8 cellular contexts compared by ENCODE assay signal in the genomic region with DNA sequence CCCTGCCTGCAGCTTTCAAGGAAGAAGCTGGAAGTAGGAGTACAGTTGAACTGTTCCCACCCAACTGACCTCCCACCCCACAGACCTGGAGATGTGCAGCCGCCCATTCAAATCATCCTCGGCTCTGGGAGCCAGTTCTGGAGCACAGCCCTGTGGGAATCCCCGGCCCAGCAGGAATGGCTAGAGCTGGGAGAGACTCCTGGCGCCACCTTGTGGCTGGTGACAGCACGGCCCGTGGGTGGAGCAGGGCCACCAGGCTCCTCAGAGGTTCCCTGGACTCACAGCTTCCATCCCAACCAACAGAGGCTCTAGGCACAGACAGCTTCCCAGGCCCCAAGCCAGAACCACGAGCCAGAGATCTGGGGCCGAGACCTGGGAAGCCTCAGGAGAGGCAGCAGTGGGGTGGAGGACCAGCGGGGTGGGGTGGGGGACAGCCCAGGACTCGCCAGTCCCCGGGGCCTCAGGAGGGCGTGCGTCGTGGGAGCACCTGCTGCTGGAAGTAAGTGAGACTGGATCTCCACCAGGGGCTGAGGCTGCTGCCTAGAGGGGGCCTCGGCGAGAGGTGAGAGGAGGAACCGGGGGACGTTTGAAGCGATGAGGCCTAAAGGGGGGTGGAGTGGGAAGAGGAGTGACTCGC. TPM values are rescaled to one million over a fixed set of nuclear protein-coding genes. Genes with fewer than 3 reads are reported as not detected.
DNase-seq lines count a peak whose midpoint lies in the region; ATAC-seq, FAIRE-seq and TF ChIP-seq lines count a peak whose summit lies in the region.

No MANE protein-coding gene starts in this region.

- 51 to 52% methylated on average over 20 of the region's 20 CpGs for WGBS in pancreas, 2 donors
- 66 to 73% methylated on average over 6 to 15 of the region's 20 CpGs for WGBS in thyroid gland, 2 donors

- no peaks in the 10 kb centered on the region for H4K20me1 ChIP-seq in KMS-11 (ENCODE audit: insufficient read depth)

- H3K36me3 ChIP-seq in KMS-11 (ENCODE audit: insufficient read depth) (no peaks in the 10 kb centered on the region), SJCRH30 (peaks cover 18% of the 10 kb centered on the region; the same call in 1 of the 2 replicates), pancreas (peaks cover 0 to 15% (median 0%) of the 10 kb centered on the region in 3 donors), thyroid gland (peaks cover 14 to 20% of the 10 kb centered on the region in 2 donors)

- ATAC-seq in pancreas (peak; percentile 87 to 98 (median 96)), HG03571 (IDR thresholded peaks at IDR 0.05; ENCODE audit: unreplicated experiment) (no peak)

- no peaks in the 10 kb centered on the region for H3K79me2 ChIP-seq in KMS-11 (ENCODE audit: insufficient read depth, low read depth)

- no peak overlapping the region for H3K4me3 Mint-ChIP-seq in activated naive CD4-positive, alpha-beta T cell treated with anti-CD3 and anti-CD28 coated beads, Interleukin-2, amount 50 U/mL, for 24 hours

- H3K27me3 ChIP-seq in KMS-11 (ENCODE audit: insufficient read depth, low read depth) (no peaks in the 10 kb centered on the region), SJCRH30 (no peaks in the 10 kb centered on the region), pancreas (no peaks in the 10 kb centered on the region), thyroid gland (no peaks in the 10 kb centered on the region)

- no peaks in the 10 kb centered on the region for H3K9me3 Mint-ChIP-seq in activated naive CD4-positive, alpha-beta T cell treated with anti-CD3 and anti-CD28 coated beads, Interleukin-2, amount 50 U/mL, for 24 hours

- H3K4me1 ChIP-seq in KMS-11 (ENCODE audit: low read depth, poor library complexity, severe bottlenecking) (no peaks in the 10 kb centered on the region), SJCRH30 (no peaks in the 10 kb centered on the region), pancreas (no peaks in the 10 kb centered on the region), thyroid gland (peaks cover 0 to 6% of the 10 kb centered on the region in 2 donors)

- intact Hi-C loops in pancreas (cut with DNase I) = loop anchor here in 2 of 3 donors (5.0 to 10.0 kb wide), 3 partner anchors 109 to 379 kb away; no protein-coding TSS in a partner anchor
- intact Hi-C loops in thyroid gland (cut with DNase I) = loop anchor here (5.0 kb wide), 1 partner anchor 111 kb away; no protein-coding TSS in a partner anchor

- peak; percentile 74 for TF ChIP-seq CTCF in KMS-11 (conservative IDR thresholded peaks at IDR 0.05; ENCODE audit: low read depth, low read length)
- TF ChIP-seq CTCF in pancreas (IDR thresholded peaks at IDR 0.05) = peak; percentile 69 to 85 (median 82)
- TF ChIP-seq CTCF in thyroid gland (IDR thresholded peaks at IDR 0.05) = peak; percentile 54 to 95 (median 72)

- H3K27ac Mint-ChIP-seq in activated naive CD4-positive, alpha-beta T cell treated with anti-CD3 and anti-CD28 coated beads, Interleukin-2, amount 50 U/mL, for 24 hours = peak overlapping the region; percentile 80

- TF ChIP-seq POLR2A in thyroid gland (IDR thresholded peaks at IDR 0.05) = no peak

- DNase-seq in Daoy (ENCODE audit: low read depth) (peak; percentile 84), SJCRH30 (peak; percentile 76 to 82), glomerular visceral epithelial cell (ENCODE audit: extremely low spot score) (peak; percentile 79), pancreas (peak; percentile 72 to 97 (median 87)), thyroid gland (peak; percentile 79 to 82)

- no peaks in the 10 kb centered on the region for H3K27me3 Mint-ChIP-seq in activated naive CD4-positive, alpha-beta T cell treated with anti-CD3 and anti-CD28 coated beads, Interleukin-2, amount 50 U/mL, for 24 hours

- peaks cover 4% of the 10 kb centered on the region for H3K4me1 Mint-ChIP-seq in activated naive CD4-positive, alpha-beta T cell treated with anti-CD3 and anti-CD28 coated beads, Interleukin-2, amount 50 U/mL, for 24 hours

- H3K36me3 Mint-ChIP-seq in activated naive CD4-positive, alpha-beta T cell treated with anti-CD3 and anti-CD28 coated beads, Interleukin-2, amount 50 U/mL, for 24 hours = peaks cover 12% of the 10 kb centered on the region

- no peak for FAIRE-seq in pancreas (lab: Jason Lieb, UNC)

- H3K4me2 ChIP-seq in KMS-11 = no peak overlapping the region

- H3K9ac ChIP-seq in KMS-11 = no peak overlapping the region

- H3K4me3 ChIP-seq in KMS-11 (IDR thresholded peaks at IDR 0.05; ENCODE audit: insufficient read depth, low read depth, low read length) (no peak overlapping the region), SJCRH30 (no peak overlapping the region), pancreas (no peak overlapping the region), thyroid gland (replicated peaks in 1 of 3) (no peak overlapping the region)

- no peak overlapping the region for H2AFZ ChIP-seq in KMS-11 (ENCODE audit: low read depth)

- no peaks in the 10 kb centered on the region for H3K9me3 ChIP-seq in SJCRH30 (replicated peaks)
- no peaks in the 10 kb centered on the region for H3K9me3 ChIP-seq in pancreas
- no peaks in the 10 kb centered on the region for H3K9me3 ChIP-seq in thyroid gland

- H3K27ac ChIP-seq in KMS-11 (no peak overlapping the region), SJCRH30 (no peak overlapping the region), pancreas (no peak overlapping the region), thyroid gland (no peak overlapping the region)

RNA-seq across cellular contexts. Expression of gene RNF34, which starts 43.4 kb away (rescaled TPM):
- total RNA-seq in Daoy (2014; rRNA removed; shearing (Covaris generic)) = 71.9 and 111 TPM in 2 replicates
- total RNA-seq in SJCRH30 (2014; rRNA removed; shearing (Covaris generic)) = 61.0 and 66.2 TPM in 2 replicates
- total RNA-seq in pancreas = 10 to 100 TPM; 11.6 to 22.8 (median 14.1) TPM
- 10 to 100 TPM; 13.4 to 19.1 TPM for polyA plus RNA-seq in pancreas
- 10 to 100 TPM; 38.7 to 64.0 (median 55.4) TPM for total RNA-seq in thyroid gland
